In the genomic region with DNA sequence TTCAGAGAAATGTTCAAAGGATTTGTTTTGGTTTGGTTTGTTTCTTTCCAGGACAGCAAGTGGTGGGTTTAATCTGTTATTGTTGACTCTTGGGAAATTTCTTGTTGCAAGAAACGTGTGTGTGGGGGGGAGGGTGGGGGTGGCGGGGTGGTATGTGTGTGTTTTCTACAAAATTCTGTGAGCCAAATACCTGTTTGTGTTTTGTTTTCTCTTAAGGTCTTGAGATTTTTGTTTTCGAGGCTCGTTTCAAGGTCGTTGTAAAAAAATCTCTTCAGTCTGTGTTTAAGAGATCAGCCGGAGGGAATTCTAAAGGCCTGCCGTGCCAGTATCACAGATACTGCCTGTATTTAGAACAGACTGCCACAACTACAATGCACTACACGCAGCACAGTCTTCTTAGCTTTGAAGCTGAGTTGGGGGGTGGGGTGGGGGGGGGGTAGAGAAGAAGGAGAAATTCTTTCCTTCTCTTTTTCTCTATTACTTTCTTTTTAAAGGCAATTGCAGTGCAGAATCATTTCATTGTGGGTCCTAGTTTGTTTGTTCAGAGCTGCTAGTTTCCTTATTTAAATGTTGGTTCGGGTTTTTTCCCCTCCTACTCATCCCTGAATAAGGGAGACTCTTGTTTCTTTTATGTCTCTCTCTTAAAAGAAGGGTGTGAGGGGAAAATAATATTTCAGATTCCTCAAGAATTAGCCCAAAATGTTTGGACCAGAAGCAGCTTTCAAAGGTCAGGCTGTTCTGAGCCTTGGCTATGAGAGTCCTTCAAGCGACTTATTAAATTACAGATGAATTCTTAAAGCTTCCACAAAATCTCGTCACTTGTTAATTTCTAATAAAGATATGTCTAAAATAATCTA, we compare ENCODE assay signal across 8 cellular contexts. TPM values are rescaled to one million over a fixed set of nuclear protein-coding genes. Genes with fewer than 3 reads are reported as not detected.
DNase-seq lines count a peak whose midpoint lies in the region; ATAC-seq and TF ChIP-seq lines count a peak whose summit lies in the region.

No MANE protein-coding gene starts in this region.

- peak overlapping the region; percentile 98 for H3K4me3 Mint-ChIP-seq in activated CD4-positive, alpha-beta T cell treated with anti-CD3 and anti-CD28 coated beads, Interleukin-2, amount 10 ng/mL, durations not matched to agents 24 days and 14 days
- H3K4me3 Mint-ChIP-seq in activated T-helper 17 cell treated with anti-CD3 and anti-CD28 coated beads, Interleukin-2, amount 50 U/mL, for 72 hours: peak overlapping the region; percentile 100

- DNase-seq in activated CD4-positive, alpha-beta T cell treated with anti-CD3 and anti-CD28 coated beads, Interleukin-2, amount 10 ng/mL, durations not matched to agents 24 days and 14 days: peak; percentile 81
- DNase-seq in activated CD4-positive, alpha-beta T cell treated with anti-CD3 and anti-CD28 coated beads for 4 hours: no peak
- DNase-seq in left ventricle myocardium inferior (no peak), retinal pigment epithelial cell (ENCODE audit: low read depth) (no peak), GM19240 (ENCODE audit: insufficient read length, low spot score) (no peak), NCI-H446 treated with DMSO at 0.1 percent for 48 hours (lab: John Stamatoyannopoulos, UW) (no peak), SKM-1 (lab: John Stamatoyannopoulos, UW; ENCODE audit: unreplicated experiment) (no peak)

- no peaks in the 10 kb centered on the region for H3K27me3 ChIP-seq in left ventricle myocardium inferior (ENCODE audit: low read depth)

- peak overlapping the region; percentile 99 for H3K27ac ChIP-seq in left ventricle myocardium inferior (replicated peaks)

- H3K4me3 ChIP-seq in left ventricle myocardium inferior (peak overlapping the region; percentile 88), retinal pigment epithelial cell (ENCODE audit: low read length) (peak overlapping the region; percentile 81)

- peaks cover under 1% of the 10 kb centered on the region for H3K9me3 Mint-ChIP-seq in activated CD4-positive, alpha-beta T cell treated with anti-CD3 and anti-CD28 coated beads, Interleukin-2, amount 10 ng/mL, durations not matched to agents 24 days and 14 days
- no peaks in the 10 kb centered on the region for H3K9me3 Mint-ChIP-seq in activated T-helper 17 cell treated with anti-CD3 and anti-CD28 coated beads, Interleukin-2, amount 50 U/mL, for 72 hours

- no peaks in the 10 kb centered on the region for H3K36me3 ChIP-seq in left ventricle myocardium inferior

- H3K36me3 Mint-ChIP-seq in activated CD4-positive, alpha-beta T cell treated with anti-CD3 and anti-CD28 coated beads, Interleukin-2, amount 10 ng/mL, durations not matched to agents 24 days and 14 days (ENCODE audit: low read depth): peaks cover 16% of the 10 kb centered on the region
- H3K36me3 Mint-ChIP-seq in activated T-helper 17 cell treated with anti-CD3 and anti-CD28 coated beads, Interleukin-2, amount 50 U/mL, for 72 hours (ENCODE audit: low read depth): peaks cover 46% of the 10 kb centered on the region

- peaks cover 68% of the 10 kb centered on the region for H3K4me1 ChIP-seq in left ventricle myocardium inferior

- peak; percentile 28 for ATAC-seq in activated T-helper 17 cell treated with anti-CD3 and anti-CD28 coated beads, Interleukin-2, amount 50 U/mL, for 72 hours (replicated peaks)

- H3K27ac Mint-ChIP-seq in activated CD4-positive, alpha-beta T cell treated with anti-CD3 and anti-CD28 coated beads, Interleukin-2, amount 10 ng/mL, durations not matched to agents 24 days and 14 days: peak overlapping the region; percentile 99
- H3K27ac Mint-ChIP-seq in activated T-helper 17 cell treated with anti-CD3 and anti-CD28 coated beads, Interleukin-2, amount 50 U/mL, for 72 hours: peak overlapping the region; percentile 100

- H3K9me3 ChIP-seq in left ventricle myocardium inferior (replicated peaks): no peaks in the 10 kb centered on the region

- TF ChIP-seq CTCF in left ventricle myocardium inferior (IDR thresholded peaks at IDR 0.05; ENCODE audit: borderline replicate concordance) (no peak), retinal pigment epithelial cell (conservative IDR thresholded peaks at IDR 0.05; ENCODE audit: low read depth, low read length) (no peak)

- H3K4me1 Mint-ChIP-seq in activated CD4-positive, alpha-beta T cell treated with anti-CD3 and anti-CD28 coated beads, Interleukin-2, amount 10 ng/mL, durations not matched to agents 24 days and 14 days: peaks cover 63% of the 10 kb centered on the region
- H3K4me1 Mint-ChIP-seq in activated T-helper 17 cell treated with anti-CD3 and anti-CD28 coated beads, Interleukin-2, amount 50 U/mL, for 72 hours: peaks cover 20% of the 10 kb centered on the region

- intact Hi-C loops in activated CD4-positive, alpha-beta T cell treated with anti-CD3 and anti-CD28 coated beads, Interleukin-2, amount 10 ng/mL, durations not matched to agents 24 days and 14 days (cut with micrococcal nuclease): loop anchor here (1.0 to 10.0 kb wide), 3 partner anchors 124 to 1578 kb away; no protein-coding TSS in a partner anchor
- intact Hi-C loops in left ventricle myocardium inferior (cut with micrococcal nuclease): loop anchor here (10.0 kb wide), 2 partner anchors 288 to 408 kb away; partner anchors contain the start of gene LPP

- no peaks in the 10 kb centered on the region for H3K27me3 Mint-ChIP-seq in activated CD4-positive, alpha-beta T cell treated with anti-CD3 and anti-CD28 coated beads, Interleukin-2, amount 10 ng/mL, durations not matched to agents 24 days and 14 days
- no peaks in the 10 kb centered on the region for H3K27me3 Mint-ChIP-seq in activated T-helper 17 cell treated with anti-CD3 and anti-CD28 coated beads, Interleukin-2, amount 50 U/mL, for 72 hours

RNA-seq across cellular contexts. Expression of gene BCL6, which starts 1.4 kb away (rescaled TPM):
- total RNA-seq in activated CD4-positive, alpha-beta T cell treated with anti-CD3 and anti-CD28 coated beads, Interleukin-2, amount 10 ng/mL, durations not matched to agents 24 days and 14 days: 41.7 and 51.7 TPM in 2 replicates
- 100 to 1,000 TPM in 1 of 2 donors, 10 to 100 TPM in 1; 67.5 to 143 TPM for total RNA-seq in activated T-helper 17 cell treated with anti-CD3 and anti-CD28 coated beads, Interleukin-2, amount 50 U/mL, for 72 hours
- 47.7 TPM for total RNA-seq in left ventricle myocardium inferior

RNA-seq across cellular contexts. Expression of gene RTP2, which starts 44.4 kb away (rescaled TPM):
- total RNA-seq in activated CD4-positive, alpha-beta T cell treated with anti-CD3 and anti-CD28 coated beads, Interleukin-2, amount 10 ng/mL, durations not matched to agents 24 days and 14 days: not detected in 2 replicates
- total RNA-seq in activated T-helper 17 cell treated with anti-CD3 and anti-CD28 coated beads, Interleukin-2, amount 50 U/mL, for 72 hours: not detected
- not detected for total RNA-seq in left ventricle myocardium inferior
